ENCODE assay signal across 8 cellular contexts in the genomic region with DNA sequence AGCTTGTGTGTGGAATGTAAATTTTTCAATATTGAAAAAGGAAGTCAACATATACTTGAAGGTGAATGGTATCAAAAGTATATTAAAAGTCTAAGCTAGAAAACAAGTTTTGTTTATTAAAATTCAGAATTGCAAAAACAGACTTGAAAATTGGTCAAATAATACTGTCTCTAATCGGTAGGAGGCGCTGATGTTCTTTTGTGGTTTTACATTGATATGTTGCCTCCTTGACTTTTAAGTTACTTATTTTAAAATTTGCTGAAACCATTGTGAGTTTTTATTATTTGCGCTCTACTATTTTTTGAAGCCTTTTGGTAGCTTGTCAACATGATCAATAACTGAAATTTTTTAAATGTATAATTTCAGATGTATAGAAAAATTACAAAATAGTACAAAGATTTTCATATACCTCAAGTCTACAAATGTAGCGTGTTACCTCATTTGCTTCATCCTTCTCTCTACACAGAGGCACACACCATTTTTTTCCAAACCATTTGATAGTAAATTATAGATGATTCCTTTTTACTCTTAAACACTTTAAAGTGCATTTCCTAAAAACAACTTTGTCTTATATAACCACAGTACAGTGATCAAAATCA. TPM values are rescaled to one million over a fixed set of nuclear protein-coding genes. Genes with fewer than 3 reads are reported as not detected.
DNase-seq lines count a peak whose midpoint lies in the region; ATAC-seq, FAIRE-seq and TF ChIP-seq lines count a peak whose summit lies in the region.

No MANE protein-coding gene starts in this region.

- peak overlapping the region; percentile 47; the same call in 1 of the 2 replicates for H3K27ac Mint-ChIP-seq in HFFc6

- intact Hi-C loops in GM12878 (cut with micrococcal nuclease; ENCODE audit: unreplicated experiment) (loop anchor here (2.0 to 10.0 kb wide), 3 partner anchors 135 to 479 kb away; no protein-coding TSS in a partner anchor), HepG2 (cut with micrococcal nuclease; ENCODE audit: unreplicated experiment) (no loop called here)

- FAIRE-seq in GM12878 (lab: Jason Lieb, UNC) (peak; percentile 72), HepG2 (lab: Jason Lieb, UNC) (no peak)

- 62% methylated on average over 4 of the region's 4 CpGs for WGBS in GM12878 (ENCODE audit: insufficient coverage, insufficient replicate concordance, low lambda C conversion rate, missing lambda C conversion rate)
- 80% methylated on average over 4 of the region's 4 CpGs for WGBS in HepG2 (ENCODE audit: low lambda C conversion rate)

- POLR2A ChIA-PET in AG04449 (lab: Yijun Ruan, JAX), result no interaction called here
- POLR2A ChIA-PET in GM12878 (lab: Charles Lee), result no interaction called here
- POLR2A ChIA-PET in HepG2 (lab: Yijun Ruan, JAX), result no interaction called here

- TF ChIP-seq POLR2A in GM12878 (IDR thresholded peaks at IDR 0.05; ENCODE audit: low read depth, low read length), result no peak
- TF ChIP-seq POLR2A in HepG2 (IDR thresholded peaks at IDR 0.05; ENCODE audit: insufficient read depth in 1 of 2, low read depth in 2 of 2, low read length in 2 of 2), result no peak

- H3K9me3 ChIP-seq in GM12878 (replicated peaks; ENCODE audit: control insufficient read depth, insufficient read depth, low read length) (no peaks in the 10 kb centered on the region), HepG2 (ENCODE audit: low read length) (no peaks in the 10 kb centered on the region)

- SMC1A ChIA-PET in GM12878 (lab: Charles Lee; ENCODE audit: uncharacterized antibody, unreplicated experiment), result interaction anchor here (0.6 to 3.6 kb wide), 14 partner anchors 10 to 321 kb away, joined by 3 to 33 read pairs (median 3); no protein-coding TSS in a partner anchor

- H3K27me3 ChIP-seq in GM12878 (replicated peaks in 1 of 2; ENCODE audit: control insufficient read depth in 2 of 2, insufficient read depth in 2 of 2, low read length in 1 of 2) (no peaks in the 10 kb centered on the region), HepG2 (ENCODE audit: control insufficient read depth in 1 of 2, insufficient read depth in 2 of 2, low read length in 2 of 2) (no peaks in the 10 kb centered on the region)

- H3K4me3 Mint-ChIP-seq in HFFc6, result no peak overlapping the region

- 0 out of 3 replicates have a peak, but pooled peaks have one; percentile 22 for ATAC-seq in GM12878
- ATAC-seq in HepG2, result no peak
- ATAC-seq in GM18870 (IDR thresholded peaks at IDR 0.05; ENCODE audit: unreplicated experiment), result no peak
- ATAC-seq in GM19455 (IDR thresholded peaks at IDR 0.05; ENCODE audit: unreplicated experiment), result no peak

- H3K4me2 ChIP-seq in GM12878 (ENCODE audit: control insufficient read depth, insufficient read depth), result no peak overlapping the region
- H3K4me2 ChIP-seq in HepG2 (ENCODE audit: low read depth, low read length), result no peak overlapping the region

- no peaks in the 10 kb centered on the region for H4K20me1 ChIP-seq in GM12878 (ENCODE audit: control insufficient read depth, insufficient read depth)
- H4K20me1 ChIP-seq in HepG2 (ENCODE audit: insufficient read depth, low read length), result no peaks in the 10 kb centered on the region

- CTCF ChIA-PET in AG04449 (lab: Yijun Ruan, JAX), result interaction anchor here (0.6 to 9.7 kb wide), 42 partner anchors 8 to 309 kb away, joined by 3 to 182 read pairs (median 4); partner anchors contain the start of gene NID2
- CTCF ChIA-PET in GM12878 (lab: Yijun Ruan, JAX), result interaction anchor here (0.6 to 5.9 kb wide), 35 partner anchors 8 to 1121 kb away, joined by 3 to 67 read pairs (median 4); partner anchors contain the start of genes GNG2, GPR137C and TXNDC16
- CTCF ChIA-PET in HepG2 (lab: Yijun Ruan, JAX; ENCODE audit: low intra/inter-chr PET ratio, low total read pairs), result no interaction called here

- H3K4me3 ChIP-seq in AG04449 (ENCODE audit: low read depth, low read length), result no peak overlapping the region
- no peak overlapping the region for H3K4me3 ChIP-seq in GM12878
- H3K4me3 ChIP-seq in HepG2 (replicated peaks in 1 of 3; ENCODE audit: insufficient read depth in 1 of 3, low read depth in 2 of 3, low read length in 3 of 3), result no peak overlapping the region

- RAD21 ChIA-PET in GM12878 (lab: Charles Lee; ENCODE audit: unreplicated experiment), result interaction anchor here (0.5 to 2.4 kb wide), 12 partner anchors 10 to 556 kb away, joined by 3 to 13 read pairs (median 3); partner anchors contain the start of gene TXNDC16

- BruUV-seq in GM12878 (replicated peaks; lab: Mats Ljungman, UMichigan) (no TSS peak), HepG2 (replicated peaks; lab: Mats Ljungman, UMichigan) (no TSS peak)

- peak; percentile 31 for TF ChIP-seq CTCF in AG04449 (IDR thresholded peaks at IDR 0.05; ENCODE audit: insufficient read depth, low read length, missing control alignments)
- TF ChIP-seq CTCF in HFFc6 (IDR thresholded peaks at IDR 0.05), result peak; percentile 89
- TF ChIP-seq CTCF in GM12878 (IDR thresholded peaks at IDR 0.05 in 2 of 3, conservative IDR thresholded peaks at IDR 0.05 in 1 of 3; ENCODE audit: control insufficient read depth in 2 of 3, extremely low read depth in 1 of 3, insufficient read depth in 1 of 3, low read depth in 3 of 3, low read length in 3 of 3), result peak; percentile 50 to 60 (median 56); a peak in 5 of 6 replicates
- TF ChIP-seq CTCF in HepG2 (CRISPR knock-in tag; IDR thresholded peaks at IDR 0.05), result peak; percentile 30; the same call in 1 of the 2 replicates

- H3K79me2 ChIP-seq in GM12878 (ENCODE audit: control insufficient read depth, insufficient read depth, low read length), result peaks cover 33% of the 10 kb centered on the region
- peaks cover 12% of the 10 kb centered on the region for H3K79me2 ChIP-seq in HepG2 (ENCODE audit: insufficient read depth, low read length)

- no peak overlapping the region for H2AFZ ChIP-seq in GM12878 (ENCODE audit: control insufficient read depth, low read depth, low read length)
- H2AFZ ChIP-seq in HepG2 (ENCODE audit: low read length), result no peak overlapping the region

- no peak overlapping the region for H3K27ac ChIP-seq in GM12878 (ENCODE audit: control insufficient read depth, insufficient read depth)
- no peak overlapping the region for H3K27ac ChIP-seq in HepG2 (ENCODE audit: extremely low read length, insufficient read depth, low read length)

- peaks cover 45% of the 10 kb centered on the region for H3K4me1 Mint-ChIP-seq in HFFc6 (ENCODE audit: low read depth)

- peak; percentile 65 for TF ChIP-seq RAD21 in GM12878 (IDR thresholded peaks at IDR 0.05; ENCODE audit: insufficient read depth, low read depth, low read length)
- no peak for TF ChIP-seq RAD21 in HepG2 (CRISPR knock-in tag; IDR thresholded peaks at IDR 0.05)

- TF ChIP-seq EP300 in GM12878 (IDR thresholded peaks at IDR 0.05; ENCODE audit: borderline replicate concordance in 1 of 2, control insufficient read depth in 1 of 2, low read depth in 2 of 2, low read length in 2 of 2) (no peak), HepG2 (IDR thresholded peaks at IDR 0.05; ENCODE audit: low read depth in 2 of 2, low read length in 2 of 2) (no peak), HepG2 (CRISPR knock-in tag; IDR thresholded peaks at IDR 0.05; ENCODE audit: borderline replicate concordance) (no peak)

- H3K9me3 Mint-ChIP-seq in HFFc6, result no peaks in the 10 kb centered on the region

- no peaks in the 10 kb centered on the region for H3K27me3 Mint-ChIP-seq in HFFc6 (ENCODE audit: insufficient read depth)

- H3K36me3 ChIP-seq in GM12878 (ENCODE audit: control insufficient read depth in 2 of 2, insufficient read depth in 2 of 2, low read length in 1 of 2), result peaks cover 0 to 33% of the 10 kb centered on the region in 2 experiments
- H3K36me3 ChIP-seq in HepG2 (replicated peaks in 1 of 2; ENCODE audit: control insufficient read depth in 1 of 2, insufficient read depth in 2 of 2, low read length in 2 of 2), result peaks cover 4 to 56% of the 10 kb centered on the region in 2 experiments

- peaks cover under 1% of the 10 kb centered on the region for H3K4me1 ChIP-seq in GM12878 (ENCODE audit: control insufficient read depth, insufficient read depth, low read length)
- H3K4me1 ChIP-seq in HepG2 (ENCODE audit: insufficient read depth, low read length), result peaks cover 9% of the 10 kb centered on the region

- H3K9ac ChIP-seq in GM12878 (ENCODE audit: control insufficient read depth, insufficient read depth, low read length) (no peak overlapping the region), HepG2 (ENCODE audit: insufficient read depth, low read depth, low read length) (no peak overlapping the region)

- no peak for DNase-seq in AG04449 (ENCODE audit: low read depth, low spot score)
- DNase-seq in HFFc6, result peak; percentile 35
- DNase-seq in GM12878 (ENCODE audit: low read depth, low spot score), result no peak
- no peak for DNase-seq in HepG2 (ENCODE audit: low spot score)
- DNase-seq in stimulated activated CD4-positive, alpha-beta T cell treated with anti-CD3 and anti-CD28 coated beads, Interleukin-15, amount 100 ng/mL, for 24 hours, result no peak
- no peak for DNase-seq in NCI-H446 treated with DMSO at 0.1 percent for 48 hours (lab: John Stamatoyannopoulos, UW)

- in situ Hi-C loops in GM12878 (cut with MboI), result no loop called here
- in situ Hi-C loops in HepG2 (cut with HindIII; ENCODE audit: extremely low pct_ligation_motif_present, low pct_unique_long_range_greater_than_20kb), result no loop called here

- peaks cover 26% of the 10 kb centered on the region; the same call in 1 of the 2 replicates for H3K36me3 Mint-ChIP-seq in HFFc6 (ENCODE audit: low read depth)

RNA-seq across cellular contexts. Expression of gene RTRAF, which starts 6.9 kb away (rescaled TPM):
- 100 to 1,000 TPM; 161 to 181 (median 179) TPM for total RNA-seq in HFFc6 (2021; fragmentation: NEBNext Ultra II Directional; extraction: Animal tissue kit (Norgen Biotek cat#: 25700))
- 47.2 and 48.0 TPM in 2 replicates for total RNA-seq in GM12878 (2013; cell fraction: nucleolus; rRNA removed)
- total RNA-seq in GM12878 (2014; rRNA removed) (336 and 339 TPM in 2 replicates), GM12878 (2014; rRNA removed; fragmentation: Illumina TruSeq; extraction: Trizol) (385 and 416 TPM in 2 replicates), GM12878 (2021) (248 and 265 TPM in 2 replicates), HepG2 (2016; rRNA removed; fragmentation: Illumina TruSeq; extraction: Trizol) (258 and 374 TPM in 2 replicates)
- polyA plus RNA-seq in GM12878 (2011; ENCODE audit: low read depth), result 131 TPM
- polyA plus RNA-seq in GM12878 (2011; rRNA removed) (333 and 409 TPM in 2 replicates), GM12878 (2014; fragmentation: Illumina TruSeq; extraction: Trizol) (331 and 366 TPM in 2 replicates), GM12878 (2014; fragmentation: Nextera tagmentation; extraction: Ambion mirVana) (100 to 1,000 TPM; 358 to 395 TPM), GM12878 (2014; rRNA removed) (328 and 371 TPM in 2 replicates), GM12878 (2016; fragmentation: Nextera tagmentation; extraction: Ambion mirVana) (100 to 1,000 TPM; 512 to 540 TPM), HepG2 (2011; rRNA removed) (118 and 137 TPM in 2 replicates)
- polyA plus RNA-seq in GM12878 (2011; cell fraction: cytosol; rRNA removed), result 73.1 and 85.9 TPM in 2 replicates
- 93.8 and 105 TPM in 2 replicates for polyA plus RNA-seq in GM12878 (2011; cell fraction: nucleus; rRNA removed)
- 275 and 280 TPM in 2 replicates for polyA plus RNA-seq in GM12878 (2012)
- polyA minus RNA-seq in GM12878 (2011; rRNA and poly(A)+ RNA removed), result 56.6 and 115 TPM in 2 replicates
- polyA minus RNA-seq in GM12878 (2011; cell fraction: cytosol; rRNA and poly(A)+ RNA removed), result 114 and 128 TPM in 2 replicates
- polyA minus RNA-seq in GM12878 (2011; cell fraction: nucleus; rRNA and poly(A)+ RNA removed), result 34.3 and 53.4 TPM in 2 replicates
- 42.9 and 47.7 TPM in 2 replicates for total RNA-seq in HepG2 (2016; cell fraction: cytosol; rRNA removed; fragmentation: Illumina TruSeq; extraction: Trizol; ENCODE audit: low read depth)
- 255 and 390 TPM in 2 replicates for total RNA-seq in HepG2 (2016; cell fraction: insoluble cytoplasmic fraction; rRNA removed; fragmentation: Illumina TruSeq; extraction: Trizol)
- total RNA-seq in HepG2 (2016; cell fraction: membrane; rRNA removed; fragmentation: Illumina TruSeq; extraction: Trizol), result 101 TPM in 2 replicates
- total RNA-seq in HepG2 (2016; cell fraction: nucleus; rRNA removed; fragmentation: Illumina TruSeq; extraction: Trizol), result 105 and 106 TPM in 2 replicates
- 25.5 and 41.9 TPM in 2 replicates for polyA plus RNA-seq in HepG2 (2011; cell fraction: cytosol; rRNA removed)
- 11.4 and 17.2 TPM in 2 replicates for polyA plus RNA-seq in HepG2 (2011; cell fraction: nucleus; rRNA removed)
- 154 and 171 TPM in 2 replicates for polyA plus RNA-seq in HepG2 (2012)
- 42.7 and 48.8 TPM in 2 replicates for polyA plus RNA-seq in HepG2 (2016; cell fraction: cytosol; fragmentation: Illumina TruSeq; extraction: Trizol; ENCODE audit: low read depth)
- 390 and 432 TPM in 2 replicates for polyA plus RNA-seq in HepG2 (2016; cell fraction: insoluble cytoplasmic fraction; fragmentation: Illumina TruSeq; extraction: Trizol; ENCODE audit: low read depth)
- 75.4 and 87.3 TPM in 2 replicates for polyA plus RNA-seq in HepG2 (2016; cell fraction: membrane; fragmentation: Illumina TruSeq; extraction: Trizol; ENCODE audit: low read depth)
- 144 and 145 TPM in 2 replicates for polyA plus RNA-seq in HepG2 (2016; cell fraction: nucleus; fragmentation: Illumina TruSeq; extraction: Trizol; ENCODE audit: insufficient read depth, low read depth)
- 32.5 and 95.8 TPM in 2 replicates for polyA minus RNA-seq in HepG2 (2011; rRNA and poly(A)+ RNA removed; ENCODE audit: low replicate concordance)
- polyA minus RNA-seq in HepG2 (2011; cell fraction: cytosol; rRNA and poly(A)+ RNA removed), result 80.3 and 89.3 TPM in 2 replicates
- polyA minus RNA-seq in HepG2 (2011; cell fraction: nucleus; rRNA and poly(A)+ RNA removed), result 53.6 and 57.8 TPM in 2 replicates

Comparison
In these comparisons a context has a peak if more than half of its experiments do, and no peak if none do; other contexts are left out.
1. CTCF ChIP-seq: peak in every context shown above with its lines; median percentile 89 in HFFc6; 56 in GM12878; 31 in AG04449; 30 in HepG2.